Comparison of ENCODE assay signal across 35 cellular contexts in genomic region chr18:56997200-56997599, GRCh38.
"Had no signal": no experiment of that assay in that cellular context is flagged by ENCODE, and none has a peak within 500 bp of the region (broad histone marks: within the 10 kb centered on the region; RNA-seq: fewer than 3 reads in every experiment).

No MANE protein-coding gene starts in this region.

- DNase-seq: Kasumi-1, MM.1S, MV-4-11, NCI-H1048, NCI-H1092, NCI-H1092 treated with DMSO at 0.1 percent for 48 hours, NCI-H1105, NCI-H1105 treated with DMSO at 0.1 percent for 48 hours, NCI-H1417, NCI-H1417 treated with DMSO at 0.1 percent for 48 hours, NCI-H1436, NCI-H1436 treated with DMSO at 0.1 percent for 48 hours, NCI-H146, NCI-H1694, NCI-H1694 treated with DMSO at 0.1 percent for 48 hours, NCI-H187, NCI-H187 treated with DMSO at 0.1 percent for 48 hours, NCI-H1930, NCI-H2029, NCI-H2029 treated with DMSO at 0.1 percent for 48 hours, NCI-H2081, NCI-H2081 treated with DMSO at 0.1 percent for 48 hours, NCI-H2107, NCI-H2171, NCI-H2171 treated with DMSO at 0.1 percent for 48 hours, NCI-H2227 treated with DMSO at 0.1 percent for 48 hours, NCI-H226, NCI-H345, NCI-H446, NCI-H446 treated with DMSO at 0.1 percent for 48 hours, NCI-H510A, NCI-H510A treated with DMSO at 0.1 percent for 48 hours, NCI-H524, NCI-H524 treated with DMSO at 0.1 percent for 48 hours, NCI-H526 had no signal
